Comparison of ENCODE assay signal across 8 cellular contexts in genomic region chr6:80094017-80094416, GRCh38. TPM values are rescaled to one million over a fixed set of nuclear protein-coding genes. Genes with fewer than 3 reads are reported as not detected.
A peak's percentile ranks its signal among the peaks of the same experiment; 100 is the strongest.
DNase-seq lines count a peak whose midpoint lies in the region; ATAC-seq lines count a peak whose summit lies in the region.

No MANE protein-coding gene starts in this region.

- no peak for ATAC-seq in CD4-positive, CD25-positive, alpha-beta regulatory T cell (ENCODE audit: low read depth in 2 of 2)
- ATAC-seq in GM18867 (IDR thresholded peaks at IDR 0.05; ENCODE audit: unreplicated experiment) (peak; percentile 71), GM19023 (IDR thresholded peaks at IDR 0.05; ENCODE audit: unreplicated experiment) (no peak), GM18873 (IDR thresholded peaks at IDR 0.05; ENCODE audit: low FRiP score, unreplicated experiment) (no peak)

- H3K23ac ChIP-seq in mesendoderm (ENCODE audit: low read length), result no peak overlapping the region

- no peaks in the 10 kb centered on the region for H3K9me3 ChIP-seq in CD4-positive, CD25-positive, alpha-beta regulatory T cell (ENCODE audit: control insufficient read depth in 2 of 2, low read length in 2 of 2)

- no peak overlapping the region for H3K27ac Mint-ChIP-seq in CD4-positive, CD25-positive, alpha-beta regulatory T cell

- H3K4me1 Mint-ChIP-seq in CD4-positive, CD25-positive, alpha-beta regulatory T cell, result no peaks in the 10 kb centered on the region

- H2BK5ac ChIP-seq in mesendoderm (ENCODE audit: low read length), result no peak overlapping the region

- no peak overlapping the region for H2AK5ac ChIP-seq in mesendoderm (ENCODE audit: low read length)

- H2BK120ac ChIP-seq in mesendoderm (ENCODE audit: low read depth, low read length), result no peak overlapping the region

- H3K27me3 Mint-ChIP-seq in CD4-positive, CD25-positive, alpha-beta regulatory T cell, result peaks cover 39% of the 10 kb centered on the region

- no peak overlapping the region for H3K9ac ChIP-seq in mesendoderm (ENCODE audit: low read length)

- no peak overlapping the region for H3K4me2 ChIP-seq in mesendoderm (ENCODE audit: low read length)

- H4K5ac ChIP-seq in mesendoderm (ENCODE audit: low read length), result no peak overlapping the region

- no peak overlapping the region for H3K4me3 Mint-ChIP-seq in CD4-positive, CD25-positive, alpha-beta regulatory T cell

- no peak overlapping the region for H3K18ac ChIP-seq in mesendoderm (ENCODE audit: low read length)

- H3K79me1 ChIP-seq in mesendoderm (ENCODE audit: low read length), result no peaks in the 10 kb centered on the region

- H3K36me3 Mint-ChIP-seq in CD4-positive, CD25-positive, alpha-beta regulatory T cell, result no peaks in the 10 kb centered on the region

- no peaks in the 10 kb centered on the region for H3K4me1 ChIP-seq in CD4-positive, CD25-positive, alpha-beta regulatory T cell (ENCODE audit: control insufficient read depth, insufficient read depth, low read length, poor library complexity, severe bottlenecking)
- no peaks in the 10 kb centered on the region for H3K4me1 ChIP-seq in mesendoderm (ENCODE audit: control insufficient read depth, low read depth, low read length)

- in situ Hi-C loops in T47D (cut with HindIII; ENCODE audit: low pct_unique_long_range_greater_than_20kb, low sequenced_read_pairs), result no loop called here

- no peaks in the 10 kb centered on the region for H3K79me2 ChIP-seq in mesendoderm (ENCODE audit: control insufficient read depth, insufficient read depth, low read length)

- H3K4me3 ChIP-seq in CD4-positive, CD25-positive, alpha-beta regulatory T cell (ENCODE audit: low read depth, low read length), result no peak overlapping the region
- H3K4me3 ChIP-seq in mesendoderm (ENCODE audit: low read length), result no peak overlapping the region

- H3K56ac ChIP-seq in mesendoderm (ENCODE audit: low read length), result no peak overlapping the region

- no peak overlapping the region for H4K8ac ChIP-seq in mesendoderm (ENCODE audit: low read depth, low read length)

- no peak overlapping the region for H3K4ac ChIP-seq in mesendoderm (ENCODE audit: low read depth, low read length)

- peaks cover 5% of the 10 kb centered on the region for H3K27me3 ChIP-seq in CD4-positive, CD25-positive, alpha-beta regulatory T cell (ENCODE audit: control insufficient read depth, insufficient read depth, low read length)
- no peaks in the 10 kb centered on the region for H3K27me3 ChIP-seq in mesendoderm (ENCODE audit: insufficient read depth, low read length, poor library complexity)

- peaks cover 0 to 1% (median 0%) of the 10 kb centered on the region in 7 donors for H3K9me3 Mint-ChIP-seq in CD4-positive, CD25-positive, alpha-beta regulatory T cell

- H3K36me3 ChIP-seq in CD4-positive, CD25-positive, alpha-beta regulatory T cell (ENCODE audit: control insufficient read depth, insufficient read depth, low read length), result no peaks in the 10 kb centered on the region
- no peaks in the 10 kb centered on the region for H3K36me3 ChIP-seq in mesendoderm (ENCODE audit: control insufficient read depth, insufficient read depth, low read length)

- H2BK15ac ChIP-seq in mesendoderm (replicated peaks; ENCODE audit: low read depth), result no peak overlapping the region

- DNase-seq in CD4-positive, CD25-positive, alpha-beta regulatory T cell, result peak in 2 of 3 donors; percentile 37 to 38
- peak; percentile 59 for DNase-seq in NAMALWA (ENCODE audit: low spot score)
- DNase-seq in T47D (ENCODE audit: low read depth in 1 of 2, low spot score in 1 of 2), result peak; percentile 11 to 12
- peak; percentile 6 for DNase-seq in mesendoderm
- no peak for DNase-seq in KG1 (lab: John Stamatoyannopoulos, UW)

- H3K27ac ChIP-seq in CD4-positive, CD25-positive, alpha-beta regulatory T cell (ENCODE audit: insufficient read depth, low read length, poor library complexity, severe bottlenecking), result no peak overlapping the region
- H3K27ac ChIP-seq in mesendoderm (ENCODE audit: low read depth, low read length), result no peak overlapping the region

- no CpG with 5 or more reads among the region's 2 CpGs for WGBS in mesendoderm (ENCODE audit: extremely low coverage, insufficient coverage, low lambda C conversion rate)

RNA-seq across cellular contexts. Expression of gene BCKDHB, which starts 12.5 kb away (rescaled TPM):
- 15.2 TPM for total RNA-seq in CD4-positive, CD25-positive, alpha-beta regulatory T cell
- 10 to 100 TPM; 17.4 to 28.7 (median 25.5) TPM for polyA plus RNA-seq in CD4-positive, CD25-positive, alpha-beta regulatory T cell
- polyA plus RNA-seq in mesendoderm (2013, experiment 1 of 2), result 8.0 TPM
- polyA plus RNA-seq in mesendoderm (2013, experiment 2 of 2), result 8.4 TPM
